Comparison of ENCODE assay signal across 8 cellular contexts in genomic region chr9:101398335-101398929, GRCh38. TPM values are rescaled to one million over a fixed set of nuclear protein-coding genes. Genes with fewer than 3 reads are reported as not detected.
DNase-seq lines count a peak whose midpoint lies in the region; ATAC-seq and TF ChIP-seq lines count a peak whose summit lies in the region.

Gene MRPL50 (minus strand): TSS chr9:101398618. CDS start chr9:101398592, 26 bp downstream.
Gene ZNF189 (plus strand): TSS chr9:101398851. CDS start chr9:101399157, 306 bp downstream.

- H3K36me3 ChIP-seq in right lobe of liver: peaks cover 0 to 28% (median 20%) of the 10 kb centered on the region in 4 donors

- intact Hi-C loops in dorsolateral prefrontal cortex (cut with DNase I) (loop anchor here (2.0 to 10.0 kb wide), 5 partner anchors 59 to 988 kb away; partner anchors contain the start of gene RNF20 (in 2 of the 2)), right lobe of liver (cut with DNase I) (no loop called here)

- peak; percentile 88 for TF ChIP-seq POLR2A in right lobe of liver (IDR thresholded peaks at IDR 0.05)

- ATAC-seq in GM19395 (IDR thresholded peaks at IDR 0.05; ENCODE audit: unreplicated experiment) (peak; percentile 99), HG03565 (IDR thresholded peaks at IDR 0.05; ENCODE audit: unreplicated experiment) (peak; percentile 98), right lobe of liver (peak; percentile 95 to 98 (median 97))

- H3K4me3 ChIP-seq in dorsolateral prefrontal cortex (peak within 1 kb of the TSS; percentile 55 to 97 (median 85)), right lobe of liver (peak within 1 kb of the TSS; percentile 54 to 66 (median 64))

- no peaks in the 10 kb centered on the region for H3K9me3 ChIP-seq in right lobe of liver

- peak; percentile 97 for DNase-seq in NCI-H774 (lab: John Stamatoyannopoulos, UW)
- DNase-seq in activated CD4-positive, alpha-beta T cell treated with anti-CD3 and anti-CD28 coated beads, Interleukin-2, amount 50 U/mL, for 48 hours: peak; percentile 95
- peak; percentile 98 to 100 (median 100) for DNase-seq in dorsolateral prefrontal cortex
- peak; percentile 98 to 99 (median 99) for DNase-seq in right lobe of liver
- DNase-seq in stimulated activated CD4-positive, alpha-beta T cell treated with anti-CD3 and anti-CD28 coated beads, Interleukin-4, amount 100 ng/mL, for 4 hours: peak; percentile 88 to 98

- WGBS in right lobe of liver (ENCODE audit: insufficient coverage, low coverage, low lambda C conversion rate, missing lambda C conversion rate): 0% methylated on average over 26 of the region's 37 CpGs

- peaks cover 0 to 34% (median 3%) of the 10 kb centered on the region in 4 donors for H3K4me1 ChIP-seq in right lobe of liver

- no peak for TF ChIP-seq CTCF in C4-2B (conservative IDR thresholded peaks at IDR 0.05)
- TF ChIP-seq CTCF in dorsolateral prefrontal cortex (IDR thresholded peaks at IDR 0.05 in 54 of 56, conservative IDR thresholded peaks at IDR 0.05 in 2 of 56; ENCODE audit: low read depth in 1 of 56, partially characterized antibody in 56 of 56): peak in 31 of 56 donors; percentile 5 to 64 (median 35)
- TF ChIP-seq CTCF in right lobe of liver (IDR thresholded peaks at IDR 0.05): no peak

- no peaks in the 10 kb centered on the region for H3K27me3 ChIP-seq in dorsolateral prefrontal cortex
- no peaks in the 10 kb centered on the region for H3K27me3 ChIP-seq in right lobe of liver

- H3K27ac ChIP-seq in C4-2B (peak within 1 kb of the TSS; percentile 84), dorsolateral prefrontal cortex (peak within 1 kb of the TSS; percentile 49 to 96 (median 88)), right lobe of liver (peak within 1 kb of the TSS; percentile 83 to 89 (median 86))

RNA-seq across cellular contexts. Expression of gene MRPL50, which starts in this region (rescaled TPM):
- total RNA-seq in dorsolateral prefrontal cortex: 10 to 100 TPM; 15.2 to 28.2 (median 22.3) TPM
- 1 to 10 TPM; 4.6 to 8.7 (median 6.7) TPM for total RNA-seq in right lobe of liver

RNA-seq across cellular contexts. Expression of gene ZNF189, which starts in this region (rescaled TPM):
- 10 to 100 TPM; 30.0 to 78.6 (median 51.1) TPM for total RNA-seq in dorsolateral prefrontal cortex
- 1 to 10 TPM; 5.7 to 9.7 (median 8.2) TPM for total RNA-seq in right lobe of liver

Comparison
In these comparisons a context has a peak if more than half of its experiments do, and no peak if none do; other contexts are left out.
1. Peak in every context shown above with its lines: DNase-seq, ATAC-seq, H3K4me3 ChIP-seq and H3K27ac ChIP-seq.
2. CTCF ChIP-seq: peak in dorsolateral prefrontal cortex (31 of 56); none in C4-2B (single experiment) and right lobe of liver (0 of 4).
3. intact Hi-C loops: an anchor here in dorsolateral prefrontal cortex (2.0 to 10.0 kb wide); none called in right lobe of liver.